ENCODE assay signal across 18 cellular contexts in genomic region chr9:112884086-112884485, GRCh38. TPM values are rescaled to one million over a fixed set of nuclear protein-coding genes. Genes with fewer than 3 reads are reported as not detected.
DNase-seq lines count a peak whose midpoint lies in the region; ATAC-seq, FAIRE-seq and TF ChIP-seq lines count a peak whose summit lies in the region.
"Had no signal": no experiment of that assay in that cellular context is flagged by ENCODE, and none has a peak within 500 bp of the region (broad histone marks: within the 10 kb centered on the region; RNA-seq: fewer than 3 reads in every experiment).

No MANE protein-coding gene starts in this region.

- no peak overlapping the region for H3K4ac ChIP-seq in mesenchymal stem cell (ENCODE audit: low read depth in 1 of 2, low read length in 2 of 2)

- no TSS peak for BruUV-seq in endothelial cell of umbilical vein (replicated peaks; lab: Mats Ljungman, UMichigan)

- no peak for ATAC-seq in lower lobe of right lung
- ATAC-seq: heart left ventricle had no signal

- H2BK12ac ChIP-seq in mesenchymal stem cell (ENCODE audit: low read length in 2 of 2), result no peak overlapping the region

- TF ChIP-seq CTCF in endothelial cell of umbilical vein (IDR thresholded peaks at IDR 0.05; ENCODE audit: extremely low read depth in 1 of 2, insufficient read depth in 1 of 2, low read depth in 1 of 2, low read length in 2 of 2) (no peak), lower lobe of right lung (IDR thresholded peaks at IDR 0.05) (no peak)

- CTCF ChIA-PET in endothelial cell of umbilical vein (lab: Charles Lee), result interaction anchor here (0.8 to 2.0 kb wide), 6 partner anchors 10 to 64 kb away, joined by 3 to 15 read pairs (median 4); no protein-coding TSS in a partner anchor

- no peak overlapping the region for H4K91ac ChIP-seq in mesenchymal stem cell (ENCODE audit: low read length)

- dilution Hi-C loops in endothelial cell of umbilical vein (cut with MboI; ENCODE audit: extremely low pct_ligation_motif_present, low sequenced_read_pairs), result no loop called here

- H2BK15ac ChIP-seq in mesenchymal stem cell (ENCODE audit: low read depth, poor library complexity, severe bottlenecking), result no peak overlapping the region

- peak; percentile 57 for DNase-seq in AG08396 (ENCODE audit: low spot score)
- DNase-seq in M059J (ENCODE audit: low read depth), result peak; percentile 76
- DNase-seq in endothelial cell of umbilical vein (ENCODE audit: low read depth, low spot score), result peak; percentile 59
- peak; percentile 40 for DNase-seq in mesenchymal stem cell
- no peak for DNase-seq in activated effector memory CD4-positive, alpha-beta T cell treated with Interleukin-2 at 50 U/mL for 16 hours
- DNase-seq in GM19238 (ENCODE audit: insufficient read length, low spot score), result no peak
- DNase-seq in NCI-H2227 treated with DMSO at 0.1 percent for 48 hours (lab: John Stamatoyannopoulos, UW), result no peak
- DNase-seq in lower lobe of right lung, result no peak
- DNase-seq: activated CD4-positive, alpha-beta T cell treated with anti-CD3 and anti-CD28 coated beads, Interleukin-2, amount 50 U/mL, for 4 hours; aorta; heart left ventricle; NCI-H1436 treated with DMSO at 0.1 percent for 48 hours; NCI-H510A treated with DMSO at 0.1 percent for 48 hours; ovary; Peyer's patch had no signal

- H4K20me1 ChIP-seq in endothelial cell of umbilical vein (replicated peaks; ENCODE audit: control insufficient read depth, extremely low read depth, insufficient read depth, low read length), result no peaks in the 10 kb centered on the region

- H3K27me3 ChIP-seq in endothelial cell of umbilical vein (ENCODE audit: control insufficient read depth in 2 of 2, insufficient read depth in 2 of 2, low read length in 2 of 2) (no peaks in the 10 kb centered on the region), mesenchymal stem cell (ENCODE audit: control insufficient read depth in 1 of 2, insufficient read depth in 1 of 2, low read length in 2 of 2) (peaks cover 1% of the 10 kb centered on the region in 2 experiments), lower lobe of right lung (ENCODE audit: low read depth) (no peaks in the 10 kb centered on the region)
- H3K27me3 ChIP-seq: heart left ventricle, ovary, Peyer's patch, suprapubic skin had no signal

- H3K4me3 ChIP-seq in endothelial cell of umbilical vein (replicated peaks in 1 of 3; ENCODE audit: insufficient read depth in 1 of 3, low read depth in 1 of 3, low read length in 3 of 3), result no peak overlapping the region
- no peak overlapping the region for H3K4me3 ChIP-seq in mesenchymal stem cell (ENCODE audit: insufficient read depth in 1 of 2, low read depth in 1 of 2, low read length in 2 of 2)
- no peak overlapping the region for H3K4me3 ChIP-seq in lower lobe of right lung
- H3K4me3 ChIP-seq: heart left ventricle, lung, ovary, Peyer's patch, suprapubic skin had no signal

- TF ChIP-seq POLR2A in endothelial cell of umbilical vein (IDR thresholded peaks at IDR 0.05; ENCODE audit: low read depth, low read length), result no peak

- no peaks in the 10 kb centered on the region for H3K79me1 ChIP-seq in mesenchymal stem cell (replicated peaks; ENCODE audit: low read length, poor library complexity, severe bottlenecking)

- H3K27ac ChIP-seq in endothelial cell of umbilical vein (ENCODE audit: insufficient read depth, low read depth, low read length), result no peak overlapping the region
- peak overlapping the region; percentile 25 for H3K27ac ChIP-seq in mesenchymal stem cell (ENCODE audit: low read length, poor library complexity, severe bottlenecking)
- no peak overlapping the region for H3K27ac ChIP-seq in lower lobe of right lung
- H3K27ac ChIP-seq: heart left ventricle, ovary, Peyer's patch, suprapubic skin had no signal

- no peaks in the 10 kb centered on the region for H3K4me1 ChIP-seq in endothelial cell of umbilical vein (ENCODE audit: control insufficient read depth, extremely low read depth, insufficient read depth, low read length)
- peaks cover 8% of the 10 kb centered on the region for H3K4me1 ChIP-seq in mesenchymal stem cell (ENCODE audit: control insufficient read depth, insufficient read depth, low read depth, low read length)
- H3K4me1 ChIP-seq in lower lobe of right lung, result no peaks in the 10 kb centered on the region
- H3K4me1 ChIP-seq: heart left ventricle, Peyer's patch, suprapubic skin had no signal

- intact Hi-C loops in endothelial cell of umbilical vein (cut with micrococcal nuclease) (no loop called here), lower lobe of right lung (cut with DNase I) (no loop called here)

- no peak overlapping the region for H3K4me2 ChIP-seq in endothelial cell of umbilical vein (ENCODE audit: insufficient read depth, low read length)
- no peak overlapping the region for H3K4me2 ChIP-seq in mesenchymal stem cell (ENCODE audit: low read length, poor library complexity, severe bottlenecking)

- no peak overlapping the region for H2AFZ ChIP-seq in endothelial cell of umbilical vein (ENCODE audit: low read depth, low read length)
- no peak overlapping the region for H2AFZ ChIP-seq in mesenchymal stem cell (ENCODE audit: low read depth, low read length)

- FAIRE-seq in endothelial cell of umbilical vein (lab: Jason Lieb, UNC), result no peak

- H3K14ac ChIP-seq in mesenchymal stem cell (ENCODE audit: low read length in 2 of 2), result no peak overlapping the region

- H2BK120ac ChIP-seq in mesenchymal stem cell (ENCODE audit: low read depth, low read length), result no peak overlapping the region

- POLR2A ChIA-PET in endothelial cell of umbilical vein (lab: Charles Lee), result no interaction called here

- H3K36me3 ChIP-seq in endothelial cell of umbilical vein (ENCODE audit: control insufficient read depth in 2 of 2, extremely low read depth in 1 of 2, insufficient read depth in 2 of 2, low read length in 2 of 2) (no peaks in the 10 kb centered on the region), mesenchymal stem cell (ENCODE audit: control insufficient read depth in 1 of 2, insufficient read depth in 2 of 2, low read depth in 1 of 2, low read length in 2 of 2) (peaks cover 3 to 12% of the 10 kb centered on the region in 2 experiments), lower lobe of right lung (peaks cover 17% of the 10 kb centered on the region)
- H3K36me3 ChIP-seq: ovary had no signal

- H3K9me3 ChIP-seq in endothelial cell of umbilical vein (replicated peaks; ENCODE audit: control insufficient read depth, insufficient read depth, low read length) (no peaks in the 10 kb centered on the region), mesenchymal stem cell (ENCODE audit: control insufficient read depth, low read length) (no peaks in the 10 kb centered on the region), lower lobe of right lung (no peaks in the 10 kb centered on the region)
- H3K9me3 ChIP-seq: heart left ventricle, ovary, Peyer's patch, suprapubic skin had no signal

- H4K8ac ChIP-seq in mesenchymal stem cell (ENCODE audit: low read length), result no peak overlapping the region

- H2AK5ac ChIP-seq in mesenchymal stem cell (ENCODE audit: low read length, severe bottlenecking), result no peak overlapping the region

- no peak overlapping the region for H3K9ac ChIP-seq in endothelial cell of umbilical vein (replicated peaks; ENCODE audit: extremely low read depth, insufficient read depth, low read length)
- H3K9ac ChIP-seq in mesenchymal stem cell (ENCODE audit: low read length), result no peak overlapping the region

- H3K79me2 ChIP-seq in endothelial cell of umbilical vein (ENCODE audit: control insufficient read depth, insufficient read depth, low read length), result no peaks in the 10 kb centered on the region

- no peaks in the 10 kb centered on the region for H3K9me1 ChIP-seq in endothelial cell of umbilical vein (replicated peaks; ENCODE audit: control insufficient read depth, extremely low read depth, insufficient read depth, low read length)

- WGBS in mesenchymal stem cell, result 59% methylated on average over 6 of the region's 6 CpGs

- no peak overlapping the region for H2BK5ac ChIP-seq in mesenchymal stem cell (ENCODE audit: low read depth, low read length, poor library complexity, severe bottlenecking)

- H3K18ac ChIP-seq in mesenchymal stem cell (ENCODE audit: low read depth in 1 of 2, low read length in 2 of 2), result no peak overlapping the region

- H3K23ac ChIP-seq in mesenchymal stem cell (ENCODE audit: low read length in 2 of 2), result no peak overlapping the region

TF ChIP-seq in endothelial cell of umbilical vein, 7 proteins besides CTCF, POLR2A, EP300 and RAD21:
- TF ChIP-seq MYC (IDR thresholded peaks at IDR 0.05; ENCODE audit: low read depth, low read length) (no peak), POLR2AphosphoS5 (IDR thresholded peaks at IDR 0.05; ENCODE audit: insufficient read depth, low read depth, low read length) (no peak), EZH2 (IDR thresholded peaks at IDR 0.05; ENCODE audit: borderline replicate concordance, low read depth, low read length, severe bottlenecking) (no peak), MAX (IDR thresholded peaks at IDR 0.05; ENCODE audit: insufficient read depth, insufficient read length) (no peak), JUN (IDR thresholded peaks at IDR 0.05; ENCODE audit: borderline replicate concordance, insufficient read depth, insufficient read length, low read depth) (no peak), GATA2 (IDR thresholded peaks at IDR 0.05; ENCODE audit: insufficient read depth, insufficient read length, low read depth, low read length) (no peak), FOS (IDR thresholded peaks at IDR 0.05; ENCODE audit: borderline replicate concordance, insufficient read depth, low read length) (no peak)

RNA-seq across cellular contexts. Expression of gene SLC46A2, which starts 6.6 kb away (rescaled TPM):
- not detected in 2 replicates for total RNA-seq in M059J (2014; rRNA removed; shearing (Covaris generic))
- not detected in 2 replicates for total RNA-seq in endothelial cell of umbilical vein
- not detected in 2 replicates for polyA plus RNA-seq in endothelial cell of umbilical vein
- polyA plus RNA-seq in endothelial cell of umbilical vein (2011; cell fraction: cytosol; rRNA removed), result not detected in 2 replicates
- polyA plus RNA-seq in endothelial cell of umbilical vein (2011; cell fraction: nucleus; rRNA removed), result not detected in 2 replicates
- 0.10 TPM in 1 of 2 replicates, not detected in the other for polyA plus RNA-seq in endothelial cell of umbilical vein (2012)
- not detected in 2 replicates for polyA minus RNA-seq in endothelial cell of umbilical vein
- not detected for polyA minus RNA-seq in endothelial cell of umbilical vein (2011; cell fraction: cytosol; rRNA and poly(A)+ RNA removed)
- not detected in 2 replicates for polyA minus RNA-seq in endothelial cell of umbilical vein (2011; cell fraction: nucleus; rRNA and poly(A)+ RNA removed)
- polyA plus RNA-seq in mesenchymal stem cell (2013, experiment 1 of 2), result not detected
- not detected for polyA plus RNA-seq in mesenchymal stem cell (2013, experiment 2 of 2)
- 13.7 TPM for total RNA-seq in lower lobe of right lung
- total RNA-seq: Peyer's patch had no signal
- polyA plus RNA-seq: AG04450, aorta had no signal

Comparison
In these comparisons a context has a peak if more than half of its experiments do, and no peak if none do; other contexts are left out.
1. DNase-seq: peak in AG08396 (single experiment), M059J (single experiment), endothelial cell of umbilical vein (single experiment) and mesenchymal stem cell (single experiment); none in activated effector memory CD4-positive, alpha-beta T cell treated with Interleukin-2 at 50 U/mL for 16 hours (single experiment), GM19238 (single experiment), NCI-H2227 treated with DMSO at 0.1 percent for 48 hours (single experiment) and lower lobe of right lung (single experiment).
2. RNA of gene SLC46A2, which starts 6.6 kb away (total RNA-seq): 13.7 TPM in lower lobe of right lung (single experiment); not detected in M059J and not detected in endothelial cell of umbilical vein; every median in the first group is over 10 times any median in the second.